ENCODE assay signal across 14 cellular contexts in genomic region chr20:53805895-53806384, GRCh38.
A peak's percentile ranks its signal among the peaks of the same experiment; 100 is the strongest.
DNase-seq lines count a peak whose midpoint lies in the region; ATAC-seq and TF ChIP-seq lines count a peak whose summit lies in the region.
"Had no signal": no experiment of that assay in that cellular context is flagged by ENCODE, and none has a peak within 500 bp of the region (broad histone marks: within the 10 kb centered on the region; RNA-seq: fewer than 3 reads in every experiment).

No MANE protein-coding gene starts in this region.

- TF ChIP-seq CTCF in Caco-2 (IDR thresholded peaks at IDR 0.05; ENCODE audit: insufficient read depth in 1 of 2, low read depth in 1 of 2, low read length in 1 of 2, severe bottlenecking in 1 of 2, unreplicated experiment in 1 of 2), result no peak
- TF ChIP-seq CTCF in choroid plexus epithelial cell (conservative IDR thresholded peaks at IDR 0.05; ENCODE audit: low read depth, low read length), result no peak
- no peak for TF ChIP-seq CTCF in ascending aorta (IDR thresholded peaks at IDR 0.05)

- H3K4ac ChIP-seq in mesenchymal stem cell (ENCODE audit: low read depth in 1 of 2, low read length in 2 of 2), result no peak overlapping the region

- H3K4me1 ChIP-seq in Caco-2, result peaks cover 30% of the 10 kb centered on the region
- peaks cover 5% of the 10 kb centered on the region for H3K4me1 ChIP-seq in mesenchymal stem cell (ENCODE audit: control insufficient read depth, insufficient read depth, low read depth, low read length)
- H3K4me1 ChIP-seq in ascending aorta, result no peaks in the 10 kb centered on the region

- no peak overlapping the region for H4K8ac ChIP-seq in mesenchymal stem cell (ENCODE audit: low read length)

- H2AFZ ChIP-seq in mesenchymal stem cell (ENCODE audit: low read depth, low read length), result no peak overlapping the region

- no peak overlapping the region for H2BK12ac ChIP-seq in mesenchymal stem cell (ENCODE audit: low read length in 2 of 2)

- POLR2A ChIA-PET in Caco-2 (lab: Charles Lee), result no interaction called here

- peak overlapping the region; percentile 53 for H3K27ac Mint-ChIP-seq in Caco-2 (ENCODE audit: unreplicated experiment)
- H3K27ac Mint-ChIP-seq: activated naive CD4-positive, alpha-beta T cell treated with anti-CD3 and anti-CD28 coated beads, Interleukin-2, amount 50 U/mL, for 24 hours had no signal

- peak overlapping the region; percentile 41 for H3K9ac ChIP-seq in mesenchymal stem cell (ENCODE audit: low read length)

- H3K4me1 Mint-ChIP-seq in Caco-2 (ENCODE audit: low read depth, unreplicated experiment), result peaks cover 44% of the 10 kb centered on the region

- DNase-seq in Caco-2 (no peak), NCI-H226 (peak; percentile 77), choroid plexus epithelial cell (ENCODE audit: low read depth) (peak; percentile 37), mesenchymal stem cell (peak; percentile 67), ascending aorta (ENCODE audit: low spot score in 2 of 2) (no peak), DMS79 treated with DMSO at 0.1 percent for 48 hours (lab: John Stamatoyannopoulos, UW) (no peak), caudate nucleus (lab: John Stamatoyannopoulos, UW) (no peak)
- DNase-seq: activated CD4-positive, alpha-beta T cell treated with anti-CD3 and anti-CD28 coated beads, Interleukin-2, amount 50 U/mL, for 1 hour; COR-L47; KG1 had no signal

- H4K91ac ChIP-seq in mesenchymal stem cell (ENCODE audit: low read length), result no peak overlapping the region

- 10% methylated on average over 2 of the region's 5 CpGs for WGBS in mesenchymal stem cell

- H3K27ac ChIP-seq in mesenchymal stem cell (ENCODE audit: low read length, poor library complexity, severe bottlenecking), result no peak overlapping the region
- no peak overlapping the region for H3K27ac ChIP-seq in ascending aorta
- no peak overlapping the region for H3K27ac ChIP-seq in caudate nucleus (ENCODE audit: low read depth, low read length)
- H3K27ac ChIP-seq: SK-N-MC, vagina had no signal

- H2AK5ac ChIP-seq in mesenchymal stem cell (ENCODE audit: low read length, severe bottlenecking), result no peak overlapping the region

- H3K36me3 ChIP-seq in Caco-2 (ENCODE audit: control insufficient read depth, insufficient read depth, low read length) (no peaks in the 10 kb centered on the region), mesenchymal stem cell (ENCODE audit: control insufficient read depth in 1 of 2, insufficient read depth in 2 of 2, low read depth in 1 of 2, low read length in 2 of 2) (no peaks in the 10 kb centered on the region), ascending aorta (no peaks in the 10 kb centered on the region)
- H3K36me3 ChIP-seq: vagina had no signal

- CTCF ChIA-PET in Caco-2 (lab: Charles Lee), result no interaction called here

- no peaks in the 10 kb centered on the region for H3K79me1 ChIP-seq in mesenchymal stem cell (replicated peaks; ENCODE audit: low read length, poor library complexity, severe bottlenecking)

- no peak for ATAC-seq in GM21515 (IDR thresholded peaks at IDR 0.05; ENCODE audit: unreplicated experiment)

- no peak overlapping the region for H2BK120ac ChIP-seq in mesenchymal stem cell (ENCODE audit: low read depth, low read length)

- peaks cover 2% of the 10 kb centered on the region for H3K36me3 Mint-ChIP-seq in Caco-2 (ENCODE audit: insufficient read depth, unreplicated experiment)

- H3K9me3 Mint-ChIP-seq in Caco-2 (ENCODE audit: unreplicated experiment), result no peaks in the 10 kb centered on the region
- H3K9me3 Mint-ChIP-seq: activated naive CD4-positive, alpha-beta T cell treated with anti-CD3 and anti-CD28 coated beads, Interleukin-2, amount 50 U/mL, for 24 hours had no signal

- no TSS peak for BruUV-seq in Caco-2 (replicated peaks; lab: Mats Ljungman, UMichigan)

- no peak overlapping the region for H2BK5ac ChIP-seq in mesenchymal stem cell (ENCODE audit: low read depth, low read length, poor library complexity, severe bottlenecking)

- intact Hi-C loops in Caco-2 (cut with micrococcal nuclease; ENCODE audit: unreplicated experiment), result no loop called here
- intact Hi-C loops in ascending aorta (cut with DNase I), result no loop called here

- H3K4me3 ChIP-seq in Caco-2 (ENCODE audit: low read depth, low read length), result no peak overlapping the region
- H3K4me3 ChIP-seq in choroid plexus epithelial cell (ENCODE audit: low read depth, low read length), result no peak overlapping the region
- no peak overlapping the region for H3K4me3 ChIP-seq in mesenchymal stem cell (ENCODE audit: insufficient read depth in 1 of 2, low read depth in 1 of 2, low read length in 2 of 2)
- no peak overlapping the region for H3K4me3 ChIP-seq in ascending aorta
- H3K4me3 ChIP-seq: SK-N-MC, vagina had no signal

- no peak overlapping the region for H3K4me2 ChIP-seq in mesenchymal stem cell (ENCODE audit: low read length, poor library complexity, severe bottlenecking)

- H3K27me3 Mint-ChIP-seq in Caco-2 (ENCODE audit: insufficient read depth, unreplicated experiment), result no peaks in the 10 kb centered on the region
- H3K27me3 Mint-ChIP-seq: activated naive CD4-positive, alpha-beta T cell treated with anti-CD3 and anti-CD28 coated beads, Interleukin-2, amount 50 U/mL, for 24 hours had no signal

- H3K23ac ChIP-seq in mesenchymal stem cell (ENCODE audit: low read length in 2 of 2), result no peak overlapping the region

- H3K9me3 ChIP-seq in Caco-2 (no peaks in the 10 kb centered on the region), mesenchymal stem cell (ENCODE audit: control insufficient read depth, low read length) (no peaks in the 10 kb centered on the region), ascending aorta (no peaks in the 10 kb centered on the region)
- H3K9me3 ChIP-seq: vagina had no signal

- no peak overlapping the region for H3K18ac ChIP-seq in mesenchymal stem cell (ENCODE audit: low read depth in 1 of 2, low read length in 2 of 2)

- H3K14ac ChIP-seq in mesenchymal stem cell (ENCODE audit: low read length in 2 of 2), result no peak overlapping the region

- H3K4me3 Mint-ChIP-seq in Caco-2 (ENCODE audit: unreplicated experiment), result no peak overlapping the region
- H3K4me3 Mint-ChIP-seq: activated naive CD4-positive, alpha-beta T cell treated with anti-CD3 and anti-CD28 coated beads, Interleukin-2, amount 50 U/mL, for 24 hours had no signal

- no peak overlapping the region for H2BK15ac ChIP-seq in mesenchymal stem cell (ENCODE audit: low read depth, poor library complexity, severe bottlenecking)

- H3K27me3 ChIP-seq in Caco-2 (replicated peaks; ENCODE audit: control insufficient read depth, insufficient read depth, low read length) (no peaks in the 10 kb centered on the region), mesenchymal stem cell (ENCODE audit: control insufficient read depth in 1 of 2, insufficient read depth in 1 of 2, low read length in 2 of 2) (no peaks in the 10 kb centered on the region), ascending aorta (no peaks in the 10 kb centered on the region)
- H3K27me3 ChIP-seq: vagina had no signal

Comparison
In these comparisons a context has a peak if more than half of its experiments do, and no peak if none do; other contexts are left out.
1. DNase-seq: peak in NCI-H226 (single experiment), choroid plexus epithelial cell (single experiment) and mesenchymal stem cell (single experiment); none in Caco-2 (0 of 2), ascending aorta (0 of 2), DMS79 treated with DMSO at 0.1 percent for 48 hours (single experiment) and caudate nucleus (0 of 61).